In genomic region chr3:42778644-42779043, GRCh38 we compare ENCODE assay signal across 12 cellular contexts. TPM values are rescaled to one million over a fixed set of nuclear protein-coding genes. Genes with fewer than 3 reads are reported as not detected.
DNase-seq lines count a peak whose midpoint lies in the region; ATAC-seq and TF ChIP-seq lines count a peak whose summit lies in the region.
"Had no signal": no experiment of that assay in that cellular context is flagged by ENCODE, and none has a peak within 500 bp of the region (broad histone marks: within the 10 kb centered on the region; RNA-seq: fewer than 3 reads in every experiment).

No MANE protein-coding gene starts in this region.

- 48 to 70% (median 52%) methylated on average over 2 of the region's 2 CpGs for WGBS in heart left ventricle, 4 donors
- 46 to 64% (median 53%) methylated on average over 2 of the region's 2 CpGs for WGBS in psoas muscle, 3 donors

- peaks cover 35% of the 10 kb centered on the region for H3K4me1 ChIP-seq in ACC112 (ENCODE audit: control insufficient read depth, insufficient read depth, low read length, unreplicated experiment)
- peaks cover 0 to 12% (median 4%) of the 10 kb centered on the region in 12 donors for H3K4me1 ChIP-seq in heart left ventricle
- no peaks in the 10 kb centered on the region for H3K4me1 ChIP-seq in psoas muscle
- H3K4me1 ChIP-seq in naive thymus-derived CD4-positive, alpha-beta T cell (ENCODE audit: control insufficient read depth in 2 of 2, insufficient read depth in 2 of 2, low read length in 2 of 2): peaks cover 0 to under 1% of the 10 kb centered on the region in 2 donors

- POLR2A ChIA-PET in naive thymus-derived CD4-positive, alpha-beta T cell (lab: Charles Lee): no interaction called here

- ATAC-seq in heart left ventricle: peak; percentile 73 to 80 (median 76)
- peak; percentile 36 to 76 (median 70) for ATAC-seq in psoas muscle
- ATAC-seq in HG03135 (IDR thresholded peaks at IDR 0.05; ENCODE audit: unreplicated experiment): no peak
- ATAC-seq in naive thymus-derived CD4-positive, alpha-beta T cell: no peak
- ATAC-seq: activated T-helper 17 cell treated with anti-CD3 and anti-CD28 coated beads, Interleukin-2, amount 50 U/mL, for 72 hours; stimulated activated naive CD8-positive, alpha-beta T cell treated with anti-CD3 and anti-CD28 coated beads, Interleukin-15, Interleukin-2, amounts not matched to agents 100 U/mL and 50 U/mL, for 24 hours had no signal

- H2AFZ ChIP-seq in ACC112 (ENCODE audit: low read length, unreplicated experiment): peak overlapping the region; percentile 44

- H3K4me3 Mint-ChIP-seq in naive thymus-derived CD4-positive, alpha-beta T cell: no peak overlapping the region
- H3K4me3 Mint-ChIP-seq: activated CD4-positive, alpha-beta T cell treated with anti-CD3 and anti-CD28 coated beads, Interleukin-2, amount 10 ng/mL, durations not matched to agents 24 days and 14 days; activated T-helper 17 cell treated with anti-CD3 and anti-CD28 coated beads, Interleukin-2, amount 50 U/mL, for 72 hours had no signal

- H3K9me3 Mint-ChIP-seq in naive thymus-derived CD4-positive, alpha-beta T cell: no peaks in the 10 kb centered on the region
- H3K9me3 Mint-ChIP-seq: activated CD4-positive, alpha-beta T cell treated with anti-CD3 and anti-CD28 coated beads, Interleukin-2, amount 10 ng/mL, durations not matched to agents 24 days and 14 days; activated T-helper 17 cell treated with anti-CD3 and anti-CD28 coated beads, Interleukin-2, amount 50 U/mL, for 72 hours had no signal

- H3K4me3 ChIP-seq in ACC112 (ENCODE audit: low read depth, low read length) (peak overlapping the region; percentile 52), heart left ventricle (no peak overlapping the region), psoas muscle (no peak overlapping the region)
- H3K4me3 ChIP-seq in naive thymus-derived CD4-positive, alpha-beta T cell (ENCODE audit: low read length): no peak overlapping the region

- H3K36me3 ChIP-seq in ACC112 (ENCODE audit: insufficient read depth, low read length): no peaks in the 10 kb centered on the region; the same call in 1 of the 2 replicates
- H3K36me3 ChIP-seq in heart left ventricle: peaks cover 0 to 22% (median 15%) of the 10 kb centered on the region in 9 donors
- peaks cover 0 to 10% of the 10 kb centered on the region in 2 donors for H3K36me3 ChIP-seq in psoas muscle (ENCODE audit: insufficient read depth in 1 of 2, low read depth in 1 of 2)
- H3K36me3 ChIP-seq in naive thymus-derived CD4-positive, alpha-beta T cell (ENCODE audit: control insufficient read depth in 2 of 3, insufficient read depth in 3 of 3, low read length in 3 of 3): no peaks in the 10 kb centered on the region

- H3K4me1 Mint-ChIP-seq in naive thymus-derived CD4-positive, alpha-beta T cell: peaks cover 0 to 5% (median under 1%) of the 10 kb centered on the region in 7 donors
- H3K4me1 Mint-ChIP-seq: activated T-helper 17 cell treated with anti-CD3 and anti-CD28 coated beads, Interleukin-2, amount 50 U/mL, for 72 hours had no signal

- peak; percentile 28 for DNase-seq in SK-N-DZ (ENCODE audit: low spot score)
- DNase-seq in heart left ventricle: no peak
- DNase-seq in psoas muscle: no peak
- no peak for DNase-seq in naive thymus-derived CD4-positive, alpha-beta T cell
- no peak for DNase-seq in C1 segment of cervical spinal cord (lab: John Stamatoyannopoulos, UW)
- DNase-seq in activated CD8-positive, alpha-beta memory T cell treated with anti-CD3 and anti-CD28 coated beads for 24 hours: no peak
- DNase-seq: activated CD4-positive, alpha-beta T cell treated with anti-CD3 and anti-CD28 coated beads, Interleukin-2, amount 10 ng/mL, durations not matched to agents 24 days and 14 days; NCI-H1694 treated with DMSO at 0.1 percent for 48 hours; stimulated activated naive CD8-positive, alpha-beta T cell treated with anti-CD3 and anti-CD28 coated beads, Interleukin-15, Interleukin-2, amounts not matched to agents 100 U/mL and 50 U/mL, for 24 hours had no signal

- H3K79me2 ChIP-seq in ACC112 (ENCODE audit: control insufficient read depth, insufficient read depth, low read length, unreplicated experiment): no peaks in the 10 kb centered on the region

- H3K27me3 ChIP-seq in ACC112 (ENCODE audit: insufficient read depth, low read length): no peaks in the 10 kb centered on the region
- H3K27me3 ChIP-seq in heart left ventricle: no peaks in the 10 kb centered on the region
- no peaks in the 10 kb centered on the region for H3K27me3 ChIP-seq in psoas muscle (ENCODE audit: insufficient read depth in 3 of 3, low read length in 2 of 3)
- no peaks in the 10 kb centered on the region for H3K27me3 ChIP-seq in naive thymus-derived CD4-positive, alpha-beta T cell (ENCODE audit: control insufficient read depth in 2 of 2, insufficient read depth in 2 of 2, low read length in 2 of 2)

- H3K9me3 ChIP-seq in heart left ventricle (no peaks in the 10 kb centered on the region), psoas muscle (no peaks in the 10 kb centered on the region)
- no peaks in the 10 kb centered on the region for H3K9me3 ChIP-seq in naive thymus-derived CD4-positive, alpha-beta T cell (ENCODE audit: control insufficient read depth in 2 of 3, low read length in 3 of 3)

- intact Hi-C loops in heart left ventricle (cut with DNase I): loop anchor here in 2 of 10 donors (2.0 to 5.0 kb wide), 2 partner anchors 64 to 102 kb away; no protein-coding TSS in a partner anchor
- intact Hi-C loops in psoas muscle (cut with DNase I): no loop called here
- intact Hi-C loops in naive thymus-derived CD4-positive, alpha-beta T cell (cut with micrococcal nuclease): no loop called here

- no peaks in the 10 kb centered on the region for H3K27me3 Mint-ChIP-seq in naive thymus-derived CD4-positive, alpha-beta T cell
- H3K27me3 Mint-ChIP-seq: activated CD4-positive, alpha-beta T cell treated with anti-CD3 and anti-CD28 coated beads, Interleukin-2, amount 10 ng/mL, durations not matched to agents 24 days and 14 days; activated T-helper 17 cell treated with anti-CD3 and anti-CD28 coated beads, Interleukin-2, amount 50 U/mL, for 72 hours had no signal

- H3K27ac Mint-ChIP-seq in naive thymus-derived CD4-positive, alpha-beta T cell: no peak overlapping the region
- H3K27ac Mint-ChIP-seq: activated CD4-positive, alpha-beta T cell treated with anti-CD3 and anti-CD28 coated beads, Interleukin-2, amount 10 ng/mL, durations not matched to agents 24 days and 14 days; activated T-helper 17 cell treated with anti-CD3 and anti-CD28 coated beads, Interleukin-2, amount 50 U/mL, for 72 hours had no signal

- TF ChIP-seq POLR2A in heart left ventricle (IDR thresholded peaks at IDR 0.05): no peak

- H3K27ac ChIP-seq in ACC112 (ENCODE audit: low read depth, low read length): peak overlapping the region; percentile 100
- H3K27ac ChIP-seq in heart left ventricle: peak overlapping the region in 9 of 12 donors; percentile 2 to 69 (median 46)
- H3K27ac ChIP-seq in psoas muscle: peak overlapping the region; percentile 2
- no peak overlapping the region for H3K27ac ChIP-seq in naive thymus-derived CD4-positive, alpha-beta T cell (ENCODE audit: low read depth, low read length)

- peaks cover 0 to 11% (median 5%) of the 10 kb centered on the region in 5 donors for H3K36me3 Mint-ChIP-seq in naive thymus-derived CD4-positive, alpha-beta T cell

- no peak for TF ChIP-seq CTCF in heart left ventricle (IDR thresholded peaks at IDR 0.05)
- TF ChIP-seq CTCF in psoas muscle (IDR thresholded peaks at IDR 0.05): no peak

- CTCF ChIA-PET in naive thymus-derived CD4-positive, alpha-beta T cell (lab: Charles Lee): interaction anchor here (0.7 to 3.2 kb wide), 7 partner anchors 21 to 104 kb away, joined by 3 to 17 read pairs (median 4); no protein-coding TSS in a partner anchor

RNA-seq across cellular contexts. Expression of gene CCDC13, which starts 5.6 kb away (rescaled TPM):
- 0.65 and 0.70 TPM in 2 replicates for polyA plus RNA-seq in SK-N-DZ (2014; cell fraction: cytosol; rRNA removed)
- 2.4 TPM in 1 of 2 replicates, not detected in the other for polyA plus RNA-seq in SK-N-DZ (2014; cell fraction: nucleus; rRNA removed)
- total RNA-seq in heart left ventricle (1 to 10 TPM in 1 of 9 donors, under 1 TPM in 7, not detected in 1; 0.44 to 1.4 (median 0.83) TPM), psoas muscle (1 to 10 TPM in 1 of 4 donors, under 1 TPM in 3; 0.47 to 1.1 (median 0.62) TPM)
- polyA plus RNA-seq in heart left ventricle (1 to 10 TPM in 1 of 2 donors, under 1 TPM in 1; 0.53 to 1.1 TPM), psoas muscle (1 to 10 TPM in 1 of 3 donors, under 1 TPM in 2; 0.30 to 1.2 (median 0.66) TPM)
- 1 to 10 TPM in 1 of 5 experiments, under 1 TPM in 4; 0.34 to 1.5 (median 0.70) TPM for total RNA-seq in naive thymus-derived CD4-positive, alpha-beta T cell
- not detected for polyA plus RNA-seq in naive thymus-derived CD4-positive, alpha-beta T cell

RNA-seq across cellular contexts. Expression of gene HIGD1A, which starts 25.6 kb away (rescaled TPM):
- polyA plus RNA-seq in SK-N-DZ (2014; cell fraction: cytosol; rRNA removed): 140 and 157 TPM in 2 replicates
- 59.7 and 92.3 TPM in 2 replicates for polyA plus RNA-seq in SK-N-DZ (2014; cell fraction: nucleus; rRNA removed)
- total RNA-seq in heart left ventricle (100 to 1,000 TPM; 170 to 353 (median 313) TPM), psoas muscle (100 to 1,000 TPM in 2 of 4 donors, 10 to 100 TPM in 2; 81.0 to 118 (median 93.5) TPM)
- polyA plus RNA-seq in heart left ventricle (100 to 1,000 TPM; 291 to 497 TPM), psoas muscle (100 to 1,000 TPM; 136 to 169 (median 165) TPM)
- 10 to 100 TPM; 15.3 to 65.9 (median 23.6) TPM for total RNA-seq in naive thymus-derived CD4-positive, alpha-beta T cell
- polyA plus RNA-seq in naive thymus-derived CD4-positive, alpha-beta T cell: 10 to 100 TPM; 52.6 to 79.6 TPM

RNA-seq across cellular contexts. Expression of gene ACKR2, which starts 30.6 kb away (rescaled TPM):
- polyA plus RNA-seq in SK-N-DZ (2014; cell fraction: cytosol; rRNA removed): not detected in 2 replicates
- not detected in 2 replicates for polyA plus RNA-seq in SK-N-DZ (2014; cell fraction: nucleus; rRNA removed)
- total RNA-seq in heart left ventricle (1 to 10 TPM in 4 of 9 donors, under 1 TPM in 5; 0.42 to 3.1 (median 0.67) TPM), psoas muscle (1 to 10 TPM in 3 of 4 donors, under 1 TPM in 1; 0.79 to 1.6 (median 1.1) TPM)
- polyA plus RNA-seq in heart left ventricle (under 1 TPM; 0.22 to 0.57 TPM), psoas muscle (under 1 TPM; 0.04 to 0.45 (median 0.25) TPM)
- 1 to 10 TPM in 1 of 5 experiments, under 1 TPM in 4; 0.45 to 1.1 (median 0.65) TPM for total RNA-seq in naive thymus-derived CD4-positive, alpha-beta T cell
- polyA plus RNA-seq in naive thymus-derived CD4-positive, alpha-beta T cell: not detected

Comparison
In these comparisons a context has a peak if more than half of its experiments do, and no peak if none do; other contexts are left out.
1. ATAC-seq: peak in heart left ventricle (4 of 4) and psoas muscle (4 of 4); none in HG03135 (single experiment) and naive thymus-derived CD4-positive, alpha-beta T cell (single experiment).